In the genomic region with DNA sequence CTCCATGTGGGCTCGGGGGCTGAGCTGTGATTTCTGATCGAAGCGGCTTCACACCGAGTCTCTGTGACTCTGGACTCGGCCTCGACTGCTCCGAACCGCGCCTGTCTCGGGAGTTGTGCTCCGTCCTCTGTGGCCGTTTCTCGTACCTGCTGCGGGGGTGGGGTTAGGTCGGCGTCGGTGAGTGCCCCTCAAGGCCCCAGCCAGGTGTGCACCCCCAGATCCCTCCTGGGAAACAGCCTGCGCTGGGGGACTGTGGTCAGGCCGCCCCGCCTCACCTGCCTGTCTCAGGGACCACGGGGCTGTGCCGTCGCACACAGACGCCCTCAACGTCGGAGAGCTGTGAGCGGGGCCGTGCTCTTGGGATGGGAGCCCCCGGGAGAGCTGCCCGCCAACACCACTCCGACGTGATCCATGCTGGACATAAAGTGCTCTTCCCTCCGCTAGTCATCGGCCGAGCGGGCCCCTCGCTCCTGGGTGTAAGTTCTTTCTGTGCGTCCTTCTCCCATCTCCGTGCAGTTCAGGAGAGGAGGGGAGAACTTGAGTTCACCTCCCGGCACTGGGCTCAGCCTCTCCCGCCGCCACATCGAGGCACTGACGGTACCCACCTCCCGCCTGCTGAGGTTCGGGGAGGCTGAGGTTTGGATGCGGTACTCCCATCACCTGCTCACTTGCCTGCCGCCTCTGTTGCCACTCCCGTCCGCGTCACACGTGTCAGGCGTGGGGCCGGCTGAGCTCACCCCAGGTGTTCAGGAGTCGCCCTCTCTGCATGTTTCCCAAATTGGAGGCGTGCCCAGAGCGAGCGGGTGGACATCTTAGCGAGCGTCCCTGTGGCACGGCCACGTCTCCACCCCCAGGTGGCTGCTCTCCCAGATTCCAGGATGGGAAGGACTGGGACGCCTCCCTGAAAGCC, we compare ENCODE assay signal across 20 cellular contexts.
"Had no signal": no experiment of that assay in that cellular context is flagged by ENCODE, and none has a peak within 500 bp of the region (broad histone marks: within the 10 kb centered on the region; RNA-seq: fewer than 3 reads in every experiment).

No MANE protein-coding gene starts in this region.

- H3K9ac ChIP-seq: parathyroid adenoma had no signal

- DNase-seq: cortex of kidney; effector CD8-positive, alpha-beta T cell; foreskin melanocyte; head of caudate nucleus; kidney; mucosa of descending colon; occipital lobe; psoas muscle; small intestine; stimulated activated CD4-positive, alpha-beta T cell treated with anti-CD3 and anti-CD28 coated beads, Interleukin-4, amount 100 ng/mL, for 1 hour; stimulated activated CD8-positive, alpha-beta memory T cell treated with anti-CD3 and anti-CD28 coated beads, Interleukin-4, amount 100 ng/mL, for 48 hours; tibial artery; uterus had no signal

- ATAC-seq: mucosa of descending colon; naive thymus-derived CD8-positive, alpha-beta T cell; stimulated activated memory B cell treated with anti-CD40 and anti-IgM and Interleukin-4, amounts not matched to agents 10 μg/mL and 1 μg/mL and 100 μg/mL, for 72 hours had no signal

- H3K4me3 Mint-ChIP-seq: stimulated activated memory B cell treated with anti-CD40 and anti-IgM and Interleukin-4, amounts not matched to agents 10 μg/mL and 1 μg/mL and 100 μg/mL, for 72 hours; stimulated activated naive CD8-positive, alpha-beta T cell treated with anti-CD3 and anti-CD28 coated beads, Interleukin-15, Interleukin-2, amounts not matched to agents 100 ng/mL and 50 ng/mL, for 24 hours had no signal

- H3K27me3 Mint-ChIP-seq: naive thymus-derived CD8-positive, alpha-beta T cell; stimulated activated memory B cell treated with anti-CD40 and anti-IgM and Interleukin-4, amounts not matched to agents 10 μg/mL and 1 μg/mL and 100 μg/mL, for 72 hours; stimulated activated naive CD8-positive, alpha-beta T cell treated with anti-CD3 and anti-CD28 coated beads, Interleukin-15, Interleukin-2, amounts not matched to agents 100 ng/mL and 50 ng/mL, for 24 hours had no signal

- H3K4me1 ChIP-seq: parathyroid adenoma, psoas muscle, tibial artery, upper lobe of left lung, uterus had no signal

- H3K27me3 ChIP-seq: dorsolateral prefrontal cortex, hepatocyte, tibial artery, upper lobe of left lung, uterus had no signal

- H3K9me3 ChIP-seq: tibial artery, uterus had no signal

- H3K27ac ChIP-seq: dorsolateral prefrontal cortex, hepatocyte, parathyroid adenoma, psoas muscle, tibial artery, upper lobe of left lung, uterus had no signal

- H3K36me3 ChIP-seq: uterus had no signal

- H3K9me3 Mint-ChIP-seq: stimulated activated memory B cell treated with anti-CD40 and anti-IgM and Interleukin-4, amounts not matched to agents 10 μg/mL and 1 μg/mL and 100 μg/mL, for 72 hours had no signal

- H3K27ac Mint-ChIP-seq: stimulated activated memory B cell treated with anti-CD40 and anti-IgM and Interleukin-4, amounts not matched to agents 10 μg/mL and 1 μg/mL and 100 μg/mL, for 72 hours; stimulated activated naive CD8-positive, alpha-beta T cell treated with anti-CD3 and anti-CD28 coated beads, Interleukin-15, Interleukin-2, amounts not matched to agents 100 ng/mL and 50 ng/mL, for 24 hours had no signal

- H3K4me1 Mint-ChIP-seq: naive thymus-derived CD8-positive, alpha-beta T cell had no signal

- H3K4me3 ChIP-seq: dorsolateral prefrontal cortex, hepatocyte, mucosa of descending colon, psoas muscle, tibial artery, upper lobe of left lung, uterus had no signal
